In the genomic region with DNA sequence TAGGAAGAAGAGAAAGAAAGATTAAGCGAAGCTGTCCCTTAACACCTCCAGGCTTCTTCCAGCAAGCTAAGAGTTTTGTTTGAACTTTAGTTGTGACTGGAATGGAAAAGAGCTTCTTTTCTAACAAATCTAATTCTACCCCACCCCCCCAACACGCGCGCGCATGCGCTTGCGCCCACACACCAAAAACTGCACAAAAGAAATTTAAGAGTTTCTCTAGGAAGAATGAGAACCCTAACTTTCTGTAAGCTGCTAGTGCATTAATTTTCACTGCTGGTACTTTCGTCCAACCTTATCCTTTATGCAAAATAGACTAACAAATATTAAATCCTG, we compare ENCODE assay signal across 8 cellular contexts. TPM values are rescaled to one million over a fixed set of nuclear protein-coding genes. Genes with fewer than 3 reads are reported as not detected.
DNase-seq lines count a peak whose midpoint lies in the region; ATAC-seq and TF ChIP-seq lines count a peak whose summit lies in the region.

No MANE protein-coding gene starts in this region.

- no peaks in the 10 kb centered on the region for H4K20me1 ChIP-seq in GM23338 (replicated peaks; ENCODE audit: insufficient read depth)

- DNase-seq in GM23338 (ENCODE audit: low spot score) (peak; percentile 20), hypothalamus (lab: John Stamatoyannopoulos, UW) (peak in 30 of 51 donors; percentile 1 to 68 (median 28)), omental fat pad (ENCODE audit: low spot score) (no peak), COR-L47 (lab: John Stamatoyannopoulos, UW) (no peak)
- no peak for DNase-seq in activated T-helper 2 cell treated with anti-CD3 and anti-CD28 coated beads, Interferon-gamma antibody, Interleukin-2, Interleukin-4, amounts not matched to agents 10 μg/mL and 5 μg/mL and 100 μg/mL, durations not matched to agents 14 hours and 24 hours and 36 hours (ENCODE audit: low spot score)
- DNase-seq in central memory CD4-positive, alpha-beta T cell = no peak

- peaks cover 18% of the 10 kb centered on the region for H3K4me1 Mint-ChIP-seq in GM23338
- H3K4me1 Mint-ChIP-seq in activated T-helper 2 cell treated with anti-CD3 and anti-CD28 coated beads, Interferon-gamma antibody, Interleukin-2, Interleukin-4, amounts not matched to agents 10 μg/mL and 5 μg/mL and 100 μg/mL, durations not matched to agents 14 hours and 24 hours and 36 hours (ENCODE audit: low read depth) = peaks cover 7% of the 10 kb centered on the region

- intact Hi-C loops in activated T-helper 2 cell treated with anti-CD3 and anti-CD28 coated beads, Interferon-gamma antibody, Interleukin-2, Interleukin-4, amounts not matched to agents 10 μg/mL and 5 μg/mL and 100 μg/mL, durations not matched to agents 14 hours and 24 hours and 36 hours (cut with micrococcal nuclease) = no loop called here

- no peaks in the 10 kb centered on the region for H3K36me3 ChIP-seq in GM23338 (ENCODE audit: insufficient read depth)

- peak overlapping the region; percentile 76 for H3K4me3 Mint-ChIP-seq in GM23338
- H3K4me3 Mint-ChIP-seq in activated T-helper 2 cell treated with anti-CD3 and anti-CD28 coated beads, Interferon-gamma antibody, Interleukin-2, Interleukin-4, amounts not matched to agents 10 μg/mL and 5 μg/mL and 100 μg/mL, durations not matched to agents 14 hours and 24 hours and 36 hours (ENCODE audit: low read depth) = peak overlapping the region; percentile 55

- H3K9me2 ChIP-seq in GM23338 (ENCODE audit: insufficient read depth) = no peaks in the 10 kb centered on the region

- H3K27me3 ChIP-seq in GM23338 (ENCODE audit: insufficient read depth) = peaks cover 53% of the 10 kb centered on the region

- TF ChIP-seq CTCF in GM23338 (conservative IDR thresholded peaks at IDR 0.05; ENCODE audit: low read depth in 2 of 2) (no peak), omental fat pad (IDR thresholded peaks at IDR 0.05) (no peak)

- no peaks in the 10 kb centered on the region for H3K36me3 Mint-ChIP-seq in GM23338 (ENCODE audit: low read depth)
- H3K36me3 Mint-ChIP-seq in activated T-helper 2 cell treated with anti-CD3 and anti-CD28 coated beads, Interferon-gamma antibody, Interleukin-2, Interleukin-4, amounts not matched to agents 10 μg/mL and 5 μg/mL and 100 μg/mL, durations not matched to agents 14 hours and 24 hours and 36 hours (ENCODE audit: low read depth) = no peaks in the 10 kb centered on the region

- H3K4me1 ChIP-seq in GM23338 (ENCODE audit: insufficient read depth) = peaks cover 15% of the 10 kb centered on the region

- H3K27ac ChIP-seq in GM23338 (ENCODE audit: low read depth) (no peak overlapping the region), skin epidermis (peak overlapping the region in 1 of 21 experiments; percentile 4)

- no peak for ATAC-seq in GM23338
- ATAC-seq in HG03520 (IDR thresholded peaks at IDR 0.05; ENCODE audit: unreplicated experiment) = no peak
- ATAC-seq in omental fat pad (ENCODE audit: low FRiP score) = no peak

- peaks cover 22% of the 10 kb centered on the region for H3K27me3 Mint-ChIP-seq in GM23338 (ENCODE audit: insufficient read depth, low read depth, poor library complexity)
- peaks cover 47% of the 10 kb centered on the region for H3K27me3 Mint-ChIP-seq in activated T-helper 2 cell treated with anti-CD3 and anti-CD28 coated beads, Interferon-gamma antibody, Interleukin-2, Interleukin-4, amounts not matched to agents 10 μg/mL and 5 μg/mL and 100 μg/mL, durations not matched to agents 14 hours and 24 hours and 36 hours (ENCODE audit: low read depth)

- no peaks in the 10 kb centered on the region for H3K79me2 ChIP-seq in GM23338 (replicated peaks; ENCODE audit: insufficient read depth)

- H3K9me3 Mint-ChIP-seq in GM23338 = no peaks in the 10 kb centered on the region
- H3K9me3 Mint-ChIP-seq in activated T-helper 2 cell treated with anti-CD3 and anti-CD28 coated beads, Interferon-gamma antibody, Interleukin-2, Interleukin-4, amounts not matched to agents 10 μg/mL and 5 μg/mL and 100 μg/mL, durations not matched to agents 14 hours and 24 hours and 36 hours = no peaks in the 10 kb centered on the region

- H3K4me2 ChIP-seq in GM23338 = peak overlapping the region; percentile 95

- H3K4me3 ChIP-seq in GM23338 (peak overlapping the region; percentile 82), skin epidermis (peak overlapping the region; percentile 29 to 53 (median 40))

- H2AFZ ChIP-seq in GM23338 = peak overlapping the region; percentile 99

- 0 out of 2 replicates have a peak, but pooled peaks cover 2% of the 10 kb centered on the region for H3F3A ChIP-seq in GM23338 (replicated peaks; ENCODE audit: low read depth)

- no peak overlapping the region for H3K27ac Mint-ChIP-seq in GM23338
- no peak overlapping the region for H3K27ac Mint-ChIP-seq in activated T-helper 2 cell treated with anti-CD3 and anti-CD28 coated beads, Interferon-gamma antibody, Interleukin-2, Interleukin-4, amounts not matched to agents 10 μg/mL and 5 μg/mL and 100 μg/mL, durations not matched to agents 14 hours and 24 hours and 36 hours

TF ChIP-seq in GM23338, 12 proteins besides CTCF, POLR2A, EP300 and RAD21:
- TF ChIP-seq ZNF114 (CRISPR knock-in tag; IDR thresholded peaks at IDR 0.05) (no peak), EZH2 (IDR thresholded peaks at IDR 0.05; ENCODE audit: low read depth, unreplicated experiment) (no peak), NANOG (IDR thresholded peaks at IDR 0.05; ENCODE audit: borderline replicate concordance) (no peak), STAT1 (IDR thresholded peaks at IDR 0.05; ENCODE audit: unreplicated experiment) (no peak), ZNF331 (CRISPR knock-in tag; IDR thresholded peaks at IDR 0.05; ENCODE audit: low read depth) (no peak)
- TF ChIP-seq, protein P1, sequence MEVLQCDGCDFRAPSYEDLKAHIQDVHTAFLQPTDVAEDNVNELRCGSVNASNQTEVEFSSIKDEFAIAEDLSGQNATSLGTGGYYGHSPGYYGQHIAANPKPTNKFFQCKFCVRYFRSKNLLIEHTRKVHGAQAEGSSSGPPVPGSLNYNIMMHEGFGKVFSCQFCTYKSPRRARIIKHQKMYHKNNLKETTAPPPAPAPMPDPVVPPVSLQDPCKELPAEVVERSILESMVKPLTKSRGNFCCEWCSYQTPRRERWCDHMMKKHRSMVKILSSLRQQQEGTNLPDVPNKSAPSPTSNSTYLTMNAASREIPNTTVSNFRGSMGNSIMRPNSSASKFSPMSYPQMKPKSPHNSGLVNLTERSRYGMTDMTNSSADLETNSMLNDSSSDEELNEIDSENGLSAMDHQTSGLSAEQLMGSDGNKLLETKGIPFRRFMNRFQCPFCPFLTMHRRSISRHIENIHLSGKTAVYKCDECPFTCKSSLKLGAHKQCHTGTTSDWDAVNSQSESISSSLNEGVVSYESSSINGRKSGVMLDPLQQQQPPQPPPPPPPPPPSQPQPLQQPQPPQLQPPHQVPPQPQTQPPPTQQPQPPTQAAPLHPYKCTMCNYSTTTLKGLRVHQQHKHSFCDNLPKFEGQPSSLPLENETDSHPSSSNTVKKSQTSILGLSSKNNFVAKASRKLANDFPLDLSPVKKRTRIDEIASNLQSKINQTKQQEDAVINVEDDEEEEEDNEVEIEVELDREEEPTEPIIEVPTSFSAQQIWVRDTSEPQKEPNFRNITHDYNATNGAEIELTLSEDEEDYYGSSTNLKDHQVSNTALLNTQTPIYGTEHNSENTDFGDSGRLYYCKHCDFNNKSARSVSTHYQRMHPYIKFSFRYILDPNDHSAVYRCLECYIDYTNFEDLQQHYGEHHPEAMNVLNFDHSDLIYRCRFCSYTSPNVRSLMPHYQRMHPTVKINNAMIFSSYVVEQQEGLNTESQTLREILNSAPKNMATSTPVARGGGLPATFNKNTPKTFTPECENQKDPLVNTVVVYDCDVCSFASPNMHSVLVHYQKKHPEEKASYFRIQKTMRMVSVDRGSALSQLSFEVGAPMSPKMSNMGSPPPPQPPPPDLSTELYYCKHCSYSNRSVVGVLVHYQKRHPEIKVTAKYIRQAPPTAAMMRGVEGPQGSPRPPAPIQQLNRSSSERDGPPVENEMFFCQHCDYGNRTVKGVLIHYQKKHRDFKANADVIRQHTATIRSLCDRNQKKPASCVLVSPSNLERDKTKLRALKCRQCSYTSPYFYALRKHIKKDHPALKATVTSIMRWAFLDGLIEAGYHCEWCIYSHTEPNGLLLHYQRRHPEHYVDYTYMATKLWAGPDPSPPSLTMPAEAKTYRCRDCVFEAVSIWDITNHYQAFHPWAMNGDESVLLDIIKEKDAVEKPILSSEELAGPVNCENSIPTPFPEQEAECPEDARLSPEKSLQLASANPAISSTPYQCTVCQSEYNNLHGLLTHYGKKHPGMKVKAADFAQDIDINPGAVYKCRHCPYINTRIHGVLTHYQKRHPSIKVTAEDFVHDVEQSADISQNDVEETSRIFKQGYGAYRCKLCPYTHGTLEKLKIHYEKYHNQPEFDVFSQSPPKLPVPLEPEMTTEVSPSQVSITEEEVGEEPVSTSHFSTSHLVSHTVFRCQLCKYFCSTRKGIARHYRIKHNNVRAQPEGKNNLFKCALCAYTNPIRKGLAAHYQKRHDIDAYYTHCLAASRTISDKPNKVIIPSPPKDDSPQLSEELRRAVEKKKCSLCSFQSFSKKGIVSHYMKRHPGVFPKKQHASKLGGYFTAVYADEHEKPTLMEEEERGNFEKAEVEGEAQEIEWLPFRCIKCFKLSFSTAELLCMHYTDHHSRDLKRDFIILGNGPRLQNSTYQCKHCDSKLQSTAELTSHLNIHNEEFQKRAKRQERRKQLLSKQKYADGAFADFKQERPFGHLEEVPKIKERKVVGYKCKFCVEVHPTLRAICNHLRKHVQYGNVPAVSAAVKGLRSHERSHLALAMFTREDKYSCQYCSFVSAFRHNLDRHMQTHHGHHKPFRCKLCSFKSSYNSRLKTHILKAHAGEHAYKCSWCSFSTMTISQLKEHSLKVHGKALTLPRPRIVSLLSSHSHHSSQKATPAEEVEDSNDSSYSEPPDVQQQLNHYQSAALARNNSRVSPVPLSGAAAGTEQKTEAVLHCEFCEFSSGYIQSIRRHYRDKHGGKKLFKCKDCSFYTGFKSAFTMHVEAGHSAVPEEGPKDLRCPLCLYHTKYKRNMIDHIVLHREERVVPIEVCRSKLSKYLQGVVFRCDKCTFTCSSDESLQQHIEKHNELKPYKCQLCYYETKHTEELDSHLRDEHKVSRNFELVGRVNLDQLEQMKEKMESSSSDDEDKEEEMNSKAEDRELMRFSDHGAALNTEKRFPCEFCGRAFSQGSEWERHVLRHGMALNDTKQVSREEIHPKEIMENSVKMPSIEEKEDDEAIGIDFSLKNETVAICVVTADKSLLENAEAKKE (CRISPR knock-in tag; IDR thresholded peaks at IDR 0.05) = no peak

RNA-seq across cellular contexts. Expression of gene INTU, which starts 9.0 kb away (rescaled TPM):
- total RNA-seq in GM23338 (2014; rRNA removed; shearing (Covaris generic)) = 16.6 and 17.0 TPM in 2 replicates
- 9.8 and 10.3 TPM in 2 replicates for polyA plus RNA-seq in GM23338 (2016; fragmentation: Nextera tagmentation; extraction: Ambion mirVana)
- total RNA-seq in activated T-helper 2 cell treated with anti-CD3 and anti-CD28 coated beads, Interferon-gamma antibody, Interleukin-2, Interleukin-4, amounts not matched to agents 10 μg/mL and 5 μg/mL and 100 μg/mL, durations not matched to agents 14 hours and 24 hours and 36 hours = not detected in 2 replicates
- total RNA-seq in omental fat pad = 10 to 100 TPM in 2 of 4 donors, 1 to 10 TPM in 2; 5.8 to 19.3 (median 8.3) TPM

Comparison
In these comparisons a context has a peak if more than half of its experiments do, and no peak if none do; other contexts are left out.
1. DNase-seq: peak in GM23338 (single experiment) and hypothalamus (30 of 51); none in activated T-helper 2 cell treated with anti-CD3 and anti-CD28 coated beads, Interferon-gamma antibody, Interleukin-2, Interleukin-4, amounts not matched to agents 10 μg/mL and 5 μg/mL and 100 μg/mL, durations not matched to agents 14 hours and 24 hours and 36 hours (single experiment), central memory CD4-positive, alpha-beta T cell (single experiment), omental fat pad (single experiment) and COR-L47 (single experiment).